8 cellular contexts compared by ENCODE assay signal in genomic region chrX:53089224-53089842, GRCh38. TPM values are rescaled to one million over a fixed set of nuclear protein-coding genes. Genes with fewer than 3 reads are reported as not detected.
A peak's percentile ranks its signal among the peaks of the same experiment; 100 is the strongest.
DNase-seq lines count a peak whose midpoint lies in the region; ATAC-seq and TF ChIP-seq lines count a peak whose summit lies in the region.

No MANE protein-coding gene starts in this region.

- TF ChIP-seq POLR2A in transverse colon (IDR thresholded peaks at IDR 0.05), result no peak

- TF ChIP-seq CTCF in transverse colon (IDR thresholded peaks at IDR 0.05), result peak; percentile 68 to 82 (median 78)

- H3K4me3 Mint-ChIP-seq in memory B cell, result peak overlapping the region; percentile 83

- no peak for TF ChIP-seq EP300 in transverse colon (IDR thresholded peaks at IDR 0.05; ENCODE audit: low read depth)

- peak overlapping the region; percentile 48 to 59 for H3K4me3 ChIP-seq in duodenal mucosa (ENCODE audit: low read depth in 1 of 2, low read length in 2 of 2)
- peak overlapping the region in 3 of 4 donors; percentile 27 to 49 (median 29) for H3K4me3 ChIP-seq in transverse colon

- H3K4me1 Mint-ChIP-seq in memory B cell, result peaks cover 20% of the 10 kb centered on the region

- H3K27me3 Mint-ChIP-seq in memory B cell, result no peaks in the 10 kb centered on the region

- H3K9me3 Mint-ChIP-seq in memory B cell, result no peaks in the 10 kb centered on the region

- H3K27me3 ChIP-seq in duodenal mucosa (ENCODE audit: control insufficient read depth in 1 of 2, insufficient read depth in 2 of 2, low read length in 2 of 2) (no peaks in the 10 kb centered on the region), transverse colon (no peaks in the 10 kb centered on the region)

- H3K27ac ChIP-seq in duodenal mucosa (ENCODE audit: low read depth, low read length) (no peak overlapping the region), transverse colon (peak overlapping the region; percentile 72 to 89 (median 80))

- H3K27ac Mint-ChIP-seq in memory B cell, result peak overlapping the region; percentile 94

- 0 to 15% methylated on average over 2 to 11 of the region's 11 CpGs for WGBS in transverse colon (ENCODE audit: low coverage in 1 of 2), 2 donors

- H3K36me3 Mint-ChIP-seq in memory B cell, result peaks cover 10% of the 10 kb centered on the region

- H3K9ac ChIP-seq in duodenal mucosa (ENCODE audit: low read depth in 1 of 2, low read length in 2 of 2), result peak overlapping the region; percentile 20 to 48

- intact Hi-C loops in transverse colon (cut with DNase I; ENCODE audit: low total_unique reads) (no loop called here), posterior vena cava (cut with DNase I) (no loop called here)

- ATAC-seq in memory B cell (ENCODE audit: low read depth), result no peak

- in situ Hi-C loops in transverse colon (cut with MboI; ENCODE audit: low pct_ligation_motif_present in 1 of 4, low pct_unique_long_range_greater_than_20kb in 1 of 4, low sequenced_read_pairs in 3 of 4), result no loop called here

- H3K36me3 ChIP-seq in duodenal mucosa (ENCODE audit: control insufficient read depth in 1 of 2, insufficient read depth in 2 of 2, low read length in 2 of 2) (peaks cover 0 to 12% of the 10 kb centered on the region in 2 donors), transverse colon (no peaks in the 10 kb centered on the region)

- no peaks in the 10 kb centered on the region for H3K9me3 ChIP-seq in duodenal mucosa (ENCODE audit: control insufficient read depth in 1 of 2, low read length in 2 of 2)
- H3K9me3 ChIP-seq in transverse colon, result no peaks in the 10 kb centered on the region

- H3K4me1 ChIP-seq in duodenal mucosa (ENCODE audit: control insufficient read depth in 1 of 2, insufficient read depth in 2 of 2, low read length in 2 of 2) (no peaks in the 10 kb centered on the region), transverse colon (peaks cover 3 to 20% (median 7%) of the 10 kb centered on the region in 4 donors)

- peak; percentile 49 for DNase-seq in activated CD8-positive, alpha-beta memory T cell treated with anti-CD3 and anti-CD28 coated beads, Interleukin-2, amount 50 U/mL, for 4 hours
- no peak for DNase-seq in activated CD8-positive, alpha-beta memory T cell treated with anti-CD3 and anti-CD28 coated beads for 24 hours
- DNase-seq in NCI-H1092 treated with DMSO at 0.1 percent for 48 hours (lab: John Stamatoyannopoulos, UW), result peak; percentile 75
- peak; percentile 76 for DNase-seq in SW480 (ENCODE audit: low spot score)
- DNase-seq in memory B cell (ENCODE audit: low spot score in 2 of 2), result peak in 1 of 2 donors; percentile 31
- DNase-seq in transverse colon, result peak; percentile 65
- DNase-seq in posterior vena cava (ENCODE audit: low spot score), result no peak

RNA-seq across cellular contexts. Expression of gene KANTR, which starts 4.6 kb away (rescaled TPM):
- 100 to 1,000 TPM in 1 of 4 donors, 10 to 100 TPM in 3; 13.4 to 141 (median 17.9) TPM for total RNA-seq in transverse colon
- total RNA-seq in posterior vena cava, result 10 to 100 TPM; 10.2 to 10.5 TPM

RNA-seq across cellular contexts. Expression of gene TSPYL2, which starts 7.2 kb away (rescaled TPM):
- total RNA-seq in transverse colon (10 to 100 TPM; 15.7 to 41.6 (median 23.1) TPM), posterior vena cava (10 to 100 TPM; 59.3 to 67.9 TPM)

RNA-seq across cellular contexts. Expression of gene GPR173, which starts 40.7 kb away (rescaled TPM):
- total RNA-seq in transverse colon (1 to 10 TPM in 2 of 4 donors, under 1 TPM in 2; 0.27 to 5.2 (median 1.1) TPM), posterior vena cava (1 to 10 TPM; 2.7 to 3.7 TPM)

Comparison
In these comparisons a context has a peak if more than half of its experiments do, and no peak if none do; other contexts are left out.
1. DNase-seq: peak in activated CD8-positive, alpha-beta memory T cell treated with anti-CD3 and anti-CD28 coated beads, Interleukin-2, amount 50 U/mL, for 4 hours (single experiment), NCI-H1092 treated with DMSO at 0.1 percent for 48 hours (single experiment), SW480 (single experiment) and transverse colon (single experiment); none in activated CD8-positive, alpha-beta memory T cell treated with anti-CD3 and anti-CD28 coated beads for 24 hours (single experiment) and posterior vena cava (single experiment).